15 cellular contexts compared by ENCODE assay signal in the genomic region with DNA sequence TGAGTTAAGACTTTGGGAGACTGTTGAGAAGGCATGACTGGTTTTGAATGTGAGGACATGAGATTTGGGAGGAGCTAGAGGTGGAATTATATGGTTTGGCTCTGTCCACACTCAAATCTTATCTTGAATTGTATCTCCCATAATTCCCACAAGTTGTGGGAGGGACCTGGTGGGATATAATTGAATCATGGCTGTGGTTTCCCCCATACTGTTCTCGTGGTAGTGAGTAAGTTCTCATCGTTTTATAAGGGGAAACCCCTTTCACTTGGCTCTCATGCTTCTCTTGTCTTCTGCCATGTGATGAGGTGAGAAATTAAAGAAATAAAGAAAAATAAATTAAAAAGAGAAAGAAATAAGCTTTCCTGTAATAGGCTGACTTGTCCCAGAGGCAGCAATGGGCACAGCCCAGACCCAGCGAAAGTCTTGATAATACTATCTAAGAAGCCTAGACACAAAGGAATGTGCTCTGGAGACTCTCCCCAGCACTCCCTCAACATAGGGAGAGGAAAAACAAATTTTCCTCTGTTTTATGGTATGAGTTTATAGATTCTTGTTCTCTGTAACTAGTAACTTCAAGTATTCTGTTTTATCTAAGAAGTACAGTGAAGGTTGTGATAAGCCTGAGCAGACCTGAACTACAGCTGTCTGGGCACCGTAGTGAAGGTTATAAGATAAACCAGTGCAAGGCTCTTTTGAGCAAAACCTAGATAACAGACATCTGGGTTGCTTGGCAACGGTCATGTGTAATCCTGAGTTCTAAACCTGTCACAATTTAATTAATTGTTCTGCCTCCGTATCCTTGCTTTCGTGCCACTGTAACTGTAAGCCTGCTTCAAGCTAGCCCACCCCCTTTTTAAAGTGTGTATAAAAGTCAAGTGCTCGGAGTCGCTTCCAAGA.
DNase-seq lines count a peak whose midpoint lies in the region; TF ChIP-seq lines count a peak whose summit lies in the region.
"Had no signal": no experiment of that assay in that cellular context is flagged by ENCODE, and none has a peak within 500 bp of the region (broad histone marks: within the 10 kb centered on the region; RNA-seq: fewer than 3 reads in every experiment).

No MANE protein-coding gene starts in this region.

- in situ Hi-C loops in brain microvascular endothelial cell (cut with HindIII; ENCODE audit: low pct_ligation_motif_present, low sequenced_read_pairs) = no loop called here

- H3K79me2 ChIP-seq in Karpas-422 (ENCODE audit: low read length) = no peaks in the 10 kb centered on the region

- peaks cover 2% of the 10 kb centered on the region for H3K36me3 Mint-ChIP-seq in progenitor cell of endocrine pancreas (ENCODE audit: insufficient read depth)

- no peaks in the 10 kb centered on the region for H3K4me1 ChIP-seq in Karpas-422 (ENCODE audit: low read length)
- H3K4me1 ChIP-seq: pancreas, spleen had no signal

- DNase-seq in NCI-H748 (lab: John Stamatoyannopoulos, UW; ENCODE audit: unreplicated experiment) = peak; percentile 24
- no peak for DNase-seq in NCI-H748 treated with DMSO at 0.1 percent for 48 hours (lab: John Stamatoyannopoulos, UW)
- DNase-seq in NCI-H524 (lab: John Stamatoyannopoulos, UW) = peak; percentile 42 to 82
- peak; percentile 71 for DNase-seq in brain microvascular endothelial cell
- DNase-seq in progenitor cell of endocrine pancreas (ENCODE audit: low spot score, unreplicated experiment) = no peak
- no peak for DNase-seq in NCI-H1417 treated with DMSO at 0.1 percent for 48 hours (lab: John Stamatoyannopoulos, UW)
- no peak for DNase-seq in activated CD4-positive, alpha-beta T cell treated with anti-CD3 and anti-CD28 coated beads, Interleukin-2, amount 50 U/mL, for 48 hours
- DNase-seq in Karpas-422 = no peak
- DNase-seq: activated CD8-positive, alpha-beta memory T cell treated with anti-CD3 and anti-CD28 coated beads, Interleukin-2, amount 50 U/mL, for 48 hours; midbrain; MM.1S; pancreas; spleen had no signal

- H3K27ac ChIP-seq in brain microvascular endothelial cell (peak overlapping the region; percentile 4), Karpas-422 (ENCODE audit: low read length) (no peak overlapping the region)
- H3K27ac ChIP-seq: pancreas, SK-N-MC, spleen had no signal

- no peak overlapping the region for H3K4me3 Mint-ChIP-seq in progenitor cell of endocrine pancreas (ENCODE audit: low read depth)
- H3K4me3 Mint-ChIP-seq: dendritic cell treated with granulocyte-macrophage colony-stimulating factor and Interleukin-4, amounts not matched to agents 40 ng/mL and 50 ng/mL, for 4 days had no signal

- peaks cover 11% of the 10 kb centered on the region for H3K9me3 Mint-ChIP-seq in progenitor cell of endocrine pancreas (ENCODE audit: low read depth)

- H3K4me1 Mint-ChIP-seq in progenitor cell of endocrine pancreas (ENCODE audit: low read depth) = peaks cover 23% of the 10 kb centered on the region

- TF ChIP-seq CTCF in brain microvascular endothelial cell (IDR thresholded peaks at IDR 0.05; ENCODE audit: low read depth, low read length, missing control alignments) = no peak
- no peak for TF ChIP-seq CTCF in progenitor cell of endocrine pancreas (IDR thresholded peaks at IDR 0.05; ENCODE audit: unreplicated experiment)

- no peak overlapping the region for H3K4me2 ChIP-seq in Karpas-422 (ENCODE audit: low read depth, low read length, poor library complexity, severe bottlenecking)

- H3K4me3 ChIP-seq in brain microvascular endothelial cell (ENCODE audit: low read depth, low read length) = no peak overlapping the region
- no peak overlapping the region for H3K4me3 ChIP-seq in Karpas-422 (ENCODE audit: low read length)
- H3K4me3 ChIP-seq: pancreas, SK-N-MC, spleen had no signal

- H3K36me3 ChIP-seq in brain microvascular endothelial cell (replicated peaks) = no peaks in the 10 kb centered on the region
- H3K36me3 ChIP-seq in Karpas-422 (ENCODE audit: insufficient read depth, low read length) = no peaks in the 10 kb centered on the region
- H3K36me3 ChIP-seq: pancreas, spleen had no signal

- H3K9me2 ChIP-seq in Karpas-422 (replicated peaks; ENCODE audit: insufficient read depth, low read length) = no peaks in the 10 kb centered on the region

- no peak overlapping the region for H3K9ac ChIP-seq in Karpas-422 (ENCODE audit: low read length)

- no peaks in the 10 kb centered on the region for H4K20me1 ChIP-seq in Karpas-422 (ENCODE audit: insufficient read depth, low read depth, low read length)

- no peak overlapping the region for H2AFZ ChIP-seq in Karpas-422 (ENCODE audit: low read length)

- H3K27ac Mint-ChIP-seq in progenitor cell of endocrine pancreas = peak overlapping the region; percentile 93
- H3K27ac Mint-ChIP-seq: dendritic cell treated with granulocyte-macrophage colony-stimulating factor and Interleukin-4, amounts not matched to agents 40 ng/mL and 50 ng/mL, for 4 days had no signal

- H3K27me3 ChIP-seq in brain microvascular endothelial cell (replicated peaks) = no peaks in the 10 kb centered on the region
- no peaks in the 10 kb centered on the region for H3K27me3 ChIP-seq in Karpas-422 (ENCODE audit: low read length)
- H3K27me3 ChIP-seq: pancreas had no signal

- no peaks in the 10 kb centered on the region for H3K9me3 ChIP-seq in Karpas-422 (ENCODE audit: low read length)
- H3K9me3 ChIP-seq: pancreas, spleen had no signal

- H3K27me3 Mint-ChIP-seq in progenitor cell of endocrine pancreas = no peaks in the 10 kb centered on the region

Comparison
In these comparisons a context has a peak if more than half of its experiments do, and no peak if none do; other contexts are left out.
1. DNase-seq: peak in NCI-H748 (single experiment), NCI-H524 (2 of 2) and brain microvascular endothelial cell (single experiment); none in NCI-H748 treated with DMSO at 0.1 percent for 48 hours (single experiment), progenitor cell of endocrine pancreas (single experiment), NCI-H1417 treated with DMSO at 0.1 percent for 48 hours (single experiment), activated CD4-positive, alpha-beta T cell treated with anti-CD3 and anti-CD28 coated beads, Interleukin-2, amount 50 U/mL, for 48 hours (0 of 2) and Karpas-422 (single experiment).